1 cellular context compared by ENCODE assay signal in the genomic region with DNA sequence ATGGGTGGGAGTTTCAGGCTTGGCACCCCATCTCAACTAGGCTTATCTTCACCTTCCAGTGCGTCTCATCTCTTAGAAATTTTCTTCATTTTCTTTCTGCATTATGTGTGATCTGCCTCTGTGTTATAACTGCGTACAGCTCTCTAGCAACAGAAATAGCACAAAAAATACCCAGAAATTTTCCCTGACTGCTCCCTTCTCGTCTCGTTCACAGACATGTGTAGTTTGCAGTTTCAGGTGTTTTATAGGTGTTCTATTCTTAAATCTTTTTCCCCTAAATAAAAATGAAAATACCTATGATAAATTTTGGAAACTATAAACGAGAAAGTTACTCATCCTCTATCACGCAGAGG.
TF ChIP-seq lines count a peak whose summit lies in the region.

No MANE protein-coding gene starts in this region.

TF ChIP-seq in SK-N-SH, 30 proteins besides CTCF, POLR2A, EP300 and RAD21 (continued from another document):
- TF ChIP-seq TAF1 (IDR thresholded peaks at IDR 0.05; ENCODE audit: borderline replicate concordance, low read depth, low read length) (no peak), RCOR1 (IDR thresholded peaks at IDR 0.05; ENCODE audit: low read length) (no peak)
